10 cellular contexts compared by ENCODE assay signal in genomic region chr10:62183442-62183841, GRCh38.
DNase-seq lines count a peak whose midpoint lies in the region; ATAC-seq and TF ChIP-seq lines count a peak whose summit lies in the region.
"Had no signal": no experiment of that assay in that cellular context is flagged by ENCODE, and none has a peak within 500 bp of the region (broad histone marks: within the 10 kb centered on the region; RNA-seq: fewer than 3 reads in every experiment).

No MANE protein-coding gene starts in this region.

- no peak overlapping the region for H3K4me3 ChIP-seq in upper lobe of right lung
- H3K4me3 ChIP-seq: spleen had no signal

- peaks cover 16% of the 10 kb centered on the region for H3K9me3 Mint-ChIP-seq in activated CD4-positive, alpha-beta T cell treated with anti-CD3 and anti-CD28 coated beads, Interleukin-2, amount 10 ng/mL, durations not matched to agents 24 days and 14 days

- TF ChIP-seq CTCF in upper lobe of right lung (IDR thresholded peaks at IDR 0.05): no peak

- no peaks in the 10 kb centered on the region for H3K27me3 ChIP-seq in upper lobe of right lung
- H3K27me3 ChIP-seq: spleen had no signal

- H3K4me1 Mint-ChIP-seq in activated CD4-positive, alpha-beta T cell treated with anti-CD3 and anti-CD28 coated beads, Interleukin-2, amount 10 ng/mL, durations not matched to agents 24 days and 14 days: peaks cover 68% of the 10 kb centered on the region

- no peak overlapping the region for H3K27ac ChIP-seq in upper lobe of right lung

- peaks cover 41% of the 10 kb centered on the region for H3K36me3 Mint-ChIP-seq in activated CD4-positive, alpha-beta T cell treated with anti-CD3 and anti-CD28 coated beads, Interleukin-2, amount 10 ng/mL, durations not matched to agents 24 days and 14 days (ENCODE audit: low read depth)

- H3K27ac Mint-ChIP-seq in activated CD4-positive, alpha-beta T cell treated with anti-CD3 and anti-CD28 coated beads, Interleukin-2, amount 10 ng/mL, durations not matched to agents 24 days and 14 days: peak overlapping the region; percentile 92

- H3K36me3 ChIP-seq in upper lobe of right lung: no peaks in the 10 kb centered on the region
- H3K36me3 ChIP-seq: spleen had no signal

- H3K4me3 Mint-ChIP-seq in activated CD4-positive, alpha-beta T cell treated with anti-CD3 and anti-CD28 coated beads, Interleukin-2, amount 10 ng/mL, durations not matched to agents 24 days and 14 days: peak overlapping the region; percentile 41

- no peaks in the 10 kb centered on the region for H3K4me1 ChIP-seq in upper lobe of right lung

- intact Hi-C loops in activated CD4-positive, alpha-beta T cell treated with anti-CD3 and anti-CD28 coated beads, Interleukin-2, amount 10 ng/mL, durations not matched to agents 24 days and 14 days (cut with micrococcal nuclease): loop anchor here (1.0 to 10.0 kb wide), 13 partner anchors 15 to 1459 kb away; partner anchors contain the start of gene EGR2
- intact Hi-C loops in upper lobe of right lung (cut with DNase I): no loop called here

- no peaks in the 10 kb centered on the region for H3K27me3 Mint-ChIP-seq in activated CD4-positive, alpha-beta T cell treated with anti-CD3 and anti-CD28 coated beads, Interleukin-2, amount 10 ng/mL, durations not matched to agents 24 days and 14 days

- H3K9me3 ChIP-seq in upper lobe of right lung: no peaks in the 10 kb centered on the region
- H3K9me3 ChIP-seq: spleen had no signal

- peak; percentile 42 for DNase-seq in stimulated activated CD4-positive, alpha-beta T cell treated with anti-CD3 and anti-CD28 coated beads, Interleukin-1b, Interleukin-23, amount 100 ng/mL, for 48 hours
- no peak for DNase-seq in stimulated activated CD4-positive, alpha-beta T cell treated with anti-CD3 and anti-CD28 coated beads, Interleukin-12 subunit alpha, Interleukin-12 subunit beta, amount 100 ng/mL, for 4 hours
- peak; percentile 90 for DNase-seq in activated CD4-positive, alpha-beta T cell treated with anti-CD3 and anti-CD28 coated beads, Interleukin-2, amount 10 ng/mL, durations not matched to agents 24 days and 14 days
- DNase-seq in upper lobe of right lung (no peak), MV-4-11 (lab: John Stamatoyannopoulos, UW) (no peak), GDM1 (lab: John Stamatoyannopoulos, UW) (no peak), HK-2 (ENCODE audit: unreplicated experiment) (no peak)
- DNase-seq: IMR-90, spleen had no signal

- ATAC-seq in HG02938 (IDR thresholded peaks at IDR 0.05; ENCODE audit: unreplicated experiment): peak; percentile 79
- peak; percentile 61 for ATAC-seq in upper lobe of right lung

Comparison
In these comparisons a context has a peak if more than half of its experiments do, and no peak if none do; other contexts are left out.
1. DNase-seq: peak in stimulated activated CD4-positive, alpha-beta T cell treated with anti-CD3 and anti-CD28 coated beads, Interleukin-1b, Interleukin-23, amount 100 ng/mL, for 48 hours (single experiment) and activated CD4-positive, alpha-beta T cell treated with anti-CD3 and anti-CD28 coated beads, Interleukin-2, amount 10 ng/mL, durations not matched to agents 24 days and 14 days (single experiment); none in stimulated activated CD4-positive, alpha-beta T cell treated with anti-CD3 and anti-CD28 coated beads, Interleukin-12 subunit alpha, Interleukin-12 subunit beta, amount 100 ng/mL, for 4 hours (single experiment), upper lobe of right lung (single experiment), MV-4-11 (single experiment), GDM1 (single experiment) and HK-2 (single experiment).